In genomic region chr6:116616757-116617093, GRCh38 we compare ENCODE assay signal across 9 cellular contexts. TPM values are rescaled to one million over a fixed set of nuclear protein-coding genes. Genes with fewer than 3 reads are reported as not detected.
A peak's percentile ranks its signal among the peaks of the same experiment; 100 is the strongest.
DNase-seq lines count a peak whose midpoint lies in the region; ATAC-seq and TF ChIP-seq lines count a peak whose summit lies in the region.
"Had no signal": no experiment of that assay in that cellular context is flagged by ENCODE, and none has a peak within 500 bp of the region (broad histone marks: within the 10 kb centered on the region; RNA-seq: fewer than 3 reads in every experiment).

No MANE protein-coding gene starts in this region.

- POLR2A ChIA-PET in activated naive CD8-positive, alpha-beta T cell treated with anti-CD3 and anti-CD28 coated beads, Interleukin-2, amount 10 ng/mL, durations not matched to agents 7 days and 5 days (lab: Charles Lee) = interaction anchor here (0.6 to 1.4 kb wide), 4 partner anchors 45 to 337 kb away, joined by 3 to 4 read pairs (median 4); partner anchors contain the start of genes RWDD1 and TSPYL1

- peak overlapping the region; percentile 17 for H3K27ac ChIP-seq in skeletal muscle tissue (ENCODE audit: low read depth, low read length)
- H3K27ac ChIP-seq: epithelial cell of prostate had no signal

- H3K9me3 ChIP-seq in iPS-15b (ENCODE audit: control insufficient read depth, insufficient read depth, low read length) (no peaks in the 10 kb centered on the region), skeletal muscle tissue (ENCODE audit: control insufficient read depth in 3 of 3, low read length in 3 of 3) (no peaks in the 10 kb centered on the region)

- peaks cover 11% of the 10 kb centered on the region for H3K4me1 Mint-ChIP-seq in activated naive CD8-positive, alpha-beta T cell treated with anti-CD3 and anti-CD28 coated beads, Interleukin-2, amount 10 ng/mL, durations not matched to agents 7 days and 5 days

- H3K9me3 Mint-ChIP-seq in activated naive CD8-positive, alpha-beta T cell treated with anti-CD3 and anti-CD28 coated beads, Interleukin-2, amount 10 ng/mL, durations not matched to agents 7 days and 5 days = no peaks in the 10 kb centered on the region

- peak overlapping the region; percentile 58 for H3K4me3 ChIP-seq in LNCaP clone FGC (ENCODE audit: low read depth, low read length)
- H3K4me3 ChIP-seq in iPS-15b (ENCODE audit: low read depth, low read length) = peak overlapping the region; percentile 74
- H3K4me3 ChIP-seq in skeletal muscle tissue (ENCODE audit: low read length in 3 of 3) = peak overlapping the region; percentile 81 to 89 (median 88)

- DNase-seq in AG08396 (ENCODE audit: low spot score) = peak; percentile 29
- no peak for DNase-seq in LNCaP clone FGC (ENCODE audit: low read depth)
- peak; percentile 33 for DNase-seq in activated naive CD8-positive, alpha-beta T cell treated with anti-CD3 and anti-CD28 coated beads, Interleukin-2, amount 10 ng/mL, durations not matched to agents 7 days and 5 days
- no peak for DNase-seq in DMS 273 treated with DMSO at 0.1 percent for 48 hours (lab: John Stamatoyannopoulos, UW)
- DNase-seq in cerebellar nuclear complex (lab: John Stamatoyannopoulos, UW) = no peak

- H3K27me3 ChIP-seq in iPS-15b (ENCODE audit: control insufficient read depth, insufficient read depth, low read length) (peaks cover 22% of the 10 kb centered on the region), skeletal muscle tissue (ENCODE audit: control insufficient read depth in 3 of 3, insufficient read depth in 3 of 3, low read length in 3 of 3) (no peaks in the 10 kb centered on the region)

- no peak for TF ChIP-seq CTCF in LNCaP clone FGC (IDR thresholded peaks at IDR 0.05; ENCODE audit: control insufficient read depth, extremely low read depth, insufficient read depth)

- ATAC-seq in GM19438 (IDR thresholded peaks at IDR 0.05; ENCODE audit: low read depth, unreplicated experiment) = peak; percentile 32
- ATAC-seq in activated naive CD8-positive, alpha-beta T cell treated with anti-CD3 and anti-CD28 coated beads, Interleukin-2, amount 10 ng/mL, durations not matched to agents 7 days and 5 days (ENCODE audit: low read depth) = peak; percentile 41

- H3K4me1 ChIP-seq in iPS-15b (ENCODE audit: control insufficient read depth, insufficient read depth, low read length) (no peaks in the 10 kb centered on the region), skeletal muscle tissue (ENCODE audit: control insufficient read depth in 3 of 3, insufficient read depth in 3 of 3, low read length in 3 of 3) (peaks cover 6 to 8% (median 6%) of the 10 kb centered on the region in 3 donors)

- peaks cover 40% of the 10 kb centered on the region for H3K27me3 Mint-ChIP-seq in activated naive CD8-positive, alpha-beta T cell treated with anti-CD3 and anti-CD28 coated beads, Interleukin-2, amount 10 ng/mL, durations not matched to agents 7 days and 5 days

- no peak overlapping the region for H3K27ac Mint-ChIP-seq in activated naive CD8-positive, alpha-beta T cell treated with anti-CD3 and anti-CD28 coated beads, Interleukin-2, amount 10 ng/mL, durations not matched to agents 7 days and 5 days

- H3K9ac ChIP-seq in iPS-15b (ENCODE audit: low read depth, low read length) (no peak overlapping the region), skeletal muscle tissue (ENCODE audit: low read depth in 1 of 3, low read length in 3 of 3) (peak overlapping the region; percentile 66 to 80 (median 80))

- peak overlapping the region; percentile 83 for H3K4me3 Mint-ChIP-seq in activated naive CD8-positive, alpha-beta T cell treated with anti-CD3 and anti-CD28 coated beads, Interleukin-2, amount 10 ng/mL, durations not matched to agents 7 days and 5 days

- H3K36me3 ChIP-seq in iPS-15b (ENCODE audit: control insufficient read depth, insufficient read depth, low read length) = no peaks in the 10 kb centered on the region
- no peaks in the 10 kb centered on the region for H3K36me3 ChIP-seq in skeletal muscle tissue (ENCODE audit: control insufficient read depth in 3 of 3, insufficient read depth in 3 of 3, low read length in 3 of 3)

- no peaks in the 10 kb centered on the region for H3K36me3 Mint-ChIP-seq in activated naive CD8-positive, alpha-beta T cell treated with anti-CD3 and anti-CD28 coated beads, Interleukin-2, amount 10 ng/mL, durations not matched to agents 7 days and 5 days

RNA-seq across cellular contexts. Expression of gene RSPH4A, which starts 0.4 kb away (rescaled TPM):
- total RNA-seq in activated naive CD8-positive, alpha-beta T cell treated with anti-CD3 and anti-CD28 coated beads, Interleukin-2, amount 10 ng/mL, durations not matched to agents 7 days and 5 days = under 1 TPM; 0.14 to 0.22 TPM
- total RNA-seq in skeletal muscle tissue = 0.52 TPM

RNA-seq across cellular contexts. Expression of gene RWDD1, which starts 45.4 kb away (rescaled TPM):
- 10 to 100 TPM; 33.2 to 36.6 TPM for total RNA-seq in activated naive CD8-positive, alpha-beta T cell treated with anti-CD3 and anti-CD28 coated beads, Interleukin-2, amount 10 ng/mL, durations not matched to agents 7 days and 5 days
- total RNA-seq in skeletal muscle tissue = 8.9 TPM

RNA-seq across cellular contexts. Expression of gene ZUP1, which starts 51.8 kb away (rescaled TPM):
- total RNA-seq in activated naive CD8-positive, alpha-beta T cell treated with anti-CD3 and anti-CD28 coated beads, Interleukin-2, amount 10 ng/mL, durations not matched to agents 7 days and 5 days = 10 to 100 TPM; 18.4 to 20.8 TPM
- total RNA-seq in skeletal muscle tissue = 10.4 TPM

Comparison
In these comparisons a context has a peak if more than half of its experiments do, and no peak if none do; other contexts are left out.
1. DNase-seq: peak in AG08396 (single experiment) and activated naive CD8-positive, alpha-beta T cell treated with anti-CD3 and anti-CD28 coated beads, Interleukin-2, amount 10 ng/mL, durations not matched to agents 7 days and 5 days (single experiment); none in LNCaP clone FGC (single experiment), DMS 273 treated with DMSO at 0.1 percent for 48 hours (single experiment) and cerebellar nuclear complex (0 of 2).
2. Peak in every context shown above with its lines, with median percentiles within 50 percentile points of each other: H3K4me3 ChIP-seq.